Comparison of ENCODE assay signal across 12 cellular contexts in genomic region chr12:132866251-132866828, GRCh38. TPM values are rescaled to one million over a fixed set of nuclear protein-coding genes. Genes with fewer than 3 reads are reported as not detected.
A peak's percentile ranks its signal among the peaks of the same experiment; 100 is the strongest.
DNase-seq lines count a peak whose midpoint lies in the region; ATAC-seq and TF ChIP-seq lines count a peak whose summit lies in the region.
"Had no signal": no experiment of that assay in that cellular context is flagged by ENCODE, and none has a peak within 500 bp of the region (broad histone marks: within the 10 kb centered on the region; RNA-seq: fewer than 3 reads in every experiment).

No MANE protein-coding gene starts in this region.

- peaks cover 22% of the 10 kb centered on the region for H3K4me1 ChIP-seq in thymus (ENCODE audit: control insufficient read depth, insufficient read depth, low read length)
- H3K4me1 ChIP-seq in SJCRH30: no peaks in the 10 kb centered on the region

- 94% methylated on average over 14 of the region's 14 CpGs for whole genome bisulfite sequencing in thymus

- H3K9me3 Mint-ChIP-seq in activated naive CD4-positive, alpha-beta T cell treated with anti-CD3 and anti-CD28 coated beads, Interleukin-2, amount 10 ng/mL, durations not matched to agents 7 days and 5 days: no peaks in the 10 kb centered on the region
- no peaks in the 10 kb centered on the region for H3K9me3 Mint-ChIP-seq in activated naive CD4-positive, alpha-beta T cell treated with anti-CD3 and anti-CD28 coated beads for 36 hours
- no peaks in the 10 kb centered on the region for H3K9me3 Mint-ChIP-seq in WTC11

- H3K36me3 ChIP-seq in thymus (ENCODE audit: control insufficient read depth, insufficient read depth): peaks cover 60% of the 10 kb centered on the region
- peaks cover 6% of the 10 kb centered on the region for H3K36me3 ChIP-seq in SJCRH30

- POLR2A ChIA-PET in WTC11 (lab: Charles Lee): no interaction called here

- TF ChIP-seq CTCF in WTC11 (IDR thresholded peaks at IDR 0.05): no peak

- no peak for DNase-seq in activated naive CD4-positive, alpha-beta T cell treated with anti-CD3 and anti-CD28 coated beads, Interleukin-2, amount 10 ng/mL, durations not matched to agents 7 days and 5 days
- no peak for DNase-seq in activated naive CD4-positive, alpha-beta T cell treated with anti-CD3 and anti-CD28 coated beads for 36 hours
- no peak for DNase-seq in WTC11 (ENCODE audit: low spot score)
- peak; percentile 41 for DNase-seq in fibroblast of peridontal ligament (ENCODE audit: extremely low read depth)
- DNase-seq in SJCRH30: no peak
- DNase-seq: effector CD4-positive, alpha-beta T cell; NCI-H1092; NK-92 treated with Interleukin-12 subunit alpha and Interleukin-12 subunit beta, amount 100 ng/mL, for 24 hours had no signal

- ATAC-seq in WTC11 (no peak), GM18520 (IDR thresholded peaks at IDR 0.05; ENCODE audit: unreplicated experiment) (no peak), HG03342 (IDR thresholded peaks at IDR 0.05; ENCODE audit: unreplicated experiment) (no peak)

- no peak overlapping the region for H3K4me3 ChIP-seq in thymus (ENCODE audit: low read length)
- no peak overlapping the region for H3K4me3 ChIP-seq in SJCRH30

- H3K4me1 Mint-ChIP-seq in activated naive CD4-positive, alpha-beta T cell treated with anti-CD3 and anti-CD28 coated beads, Interleukin-2, amount 10 ng/mL, durations not matched to agents 7 days and 5 days: peaks cover 28% of the 10 kb centered on the region
- H3K4me1 Mint-ChIP-seq in activated naive CD4-positive, alpha-beta T cell treated with anti-CD3 and anti-CD28 coated beads for 36 hours (ENCODE audit: low read depth): peaks cover 22% of the 10 kb centered on the region
- no peaks in the 10 kb centered on the region for H3K4me1 Mint-ChIP-seq in WTC11

- H3K27me3 ChIP-seq in thymus (ENCODE audit: control insufficient read depth, insufficient read depth) (no peaks in the 10 kb centered on the region), SJCRH30 (no peaks in the 10 kb centered on the region)

- no peaks in the 10 kb centered on the region for H3K9me3 ChIP-seq in thymus (ENCODE audit: control insufficient read depth)
- peaks cover 3% of the 10 kb centered on the region; the same call in 1 of the 2 replicates for H3K9me3 ChIP-seq in SJCRH30 (replicated peaks)

- peaks cover 47% of the 10 kb centered on the region for H3K36me3 Mint-ChIP-seq in activated naive CD4-positive, alpha-beta T cell treated with anti-CD3 and anti-CD28 coated beads, Interleukin-2, amount 10 ng/mL, durations not matched to agents 7 days and 5 days
- peaks cover 32% of the 10 kb centered on the region for H3K36me3 Mint-ChIP-seq in activated naive CD4-positive, alpha-beta T cell treated with anti-CD3 and anti-CD28 coated beads for 36 hours (ENCODE audit: low read depth)
- peaks cover 53% of the 10 kb centered on the region for H3K36me3 Mint-ChIP-seq in WTC11

- H3K27ac Mint-ChIP-seq in activated naive CD4-positive, alpha-beta T cell treated with anti-CD3 and anti-CD28 coated beads, Interleukin-2, amount 10 ng/mL, durations not matched to agents 7 days and 5 days: peak overlapping the region; percentile 37
- H3K27ac Mint-ChIP-seq in activated naive CD4-positive, alpha-beta T cell treated with anti-CD3 and anti-CD28 coated beads for 36 hours: no peak overlapping the region
- H3K27ac Mint-ChIP-seq in WTC11: peak overlapping the region; percentile 95

- H3K27me3 Mint-ChIP-seq in activated naive CD4-positive, alpha-beta T cell treated with anti-CD3 and anti-CD28 coated beads, Interleukin-2, amount 10 ng/mL, durations not matched to agents 7 days and 5 days: no peaks in the 10 kb centered on the region
- no peaks in the 10 kb centered on the region for H3K27me3 Mint-ChIP-seq in activated naive CD4-positive, alpha-beta T cell treated with anti-CD3 and anti-CD28 coated beads for 36 hours (ENCODE audit: low read depth)
- no peaks in the 10 kb centered on the region for H3K27me3 Mint-ChIP-seq in WTC11 (ENCODE audit: low read depth)
- H3K27me3 Mint-ChIP-seq: progenitor cell of endocrine pancreas had no signal

- H3K27ac ChIP-seq in thymus (ENCODE audit: low read depth) (peak overlapping the region; percentile 93), SJCRH30 (no peak overlapping the region)

- intact Hi-C loops in activated naive CD4-positive, alpha-beta T cell treated with anti-CD3 and anti-CD28 coated beads for 36 hours (cut with micrococcal nuclease): no loop called here

- H3K4me3 Mint-ChIP-seq in activated naive CD4-positive, alpha-beta T cell treated with anti-CD3 and anti-CD28 coated beads, Interleukin-2, amount 10 ng/mL, durations not matched to agents 7 days and 5 days: no peak overlapping the region
- no peak overlapping the region for H3K4me3 Mint-ChIP-seq in activated naive CD4-positive, alpha-beta T cell treated with anti-CD3 and anti-CD28 coated beads for 36 hours
- no peak overlapping the region for H3K4me3 Mint-ChIP-seq in WTC11

- CTCF ChIA-PET in activated naive CD4-positive, alpha-beta T cell treated with anti-CD3 and anti-CD28 coated beads, Interleukin-2, amount 10 ng/mL, durations not matched to agents 7 days and 5 days (lab: Charles Lee): no interaction called here
- CTCF ChIA-PET in activated naive CD4-positive, alpha-beta T cell treated with anti-CD3 and anti-CD28 coated beads for 36 hours (lab: Charles Lee): no interaction called here
- CTCF ChIA-PET in WTC11 (lab: Charles Lee): no interaction called here

TF ChIP-seq in WTC11, 78 proteins besides CTCF, POLR2A, EP300 and RAD21:
- TF ChIP-seq GABPB1 (CRISPR knock-in tag; IDR thresholded peaks at IDR 0.05) (peak; percentile 84), ZNF423 (CRISPR knock-in tag; IDR thresholded peaks at IDR 0.05) (no peak), MYBL2 (CRISPR knock-in tag; IDR thresholded peaks at IDR 0.05) (no peak)

RNA-seq across cellular contexts. Expression of gene CHFR, which starts 21.1 kb away (rescaled TPM):
- total RNA-seq in activated naive CD4-positive, alpha-beta T cell treated with anti-CD3 and anti-CD28 coated beads for 36 hours: 10 to 100 TPM; 27.2 to 32.8 TPM
- 50.2 to 58.7 TPM (median 53.9 TPM) in 3 replicates for total RNA-seq in WTC11 (2021)
- 85.4 TPM for polyA plus RNA-seq in thymus
- 8.2 and 8.5 TPM in 2 replicates for total RNA-seq in SJCRH30 (2014; rRNA removed; shearing (Covaris generic))

RNA-seq across cellular contexts. Expression of gene GOLGA3, which starts 37.7 kb away (rescaled TPM):
- 10 to 100 TPM; 25.2 to 29.1 TPM for total RNA-seq in activated naive CD4-positive, alpha-beta T cell treated with anti-CD3 and anti-CD28 coated beads for 36 hours
- 36.8 to 47.8 TPM (median 39.6 TPM) in 3 replicates for total RNA-seq in WTC11 (2021)
- polyA plus RNA-seq in thymus: 19.5 TPM
- 36.0 and 40.3 TPM in 2 replicates for total RNA-seq in SJCRH30 (2014; rRNA removed; shearing (Covaris generic))
